30 cellular contexts compared by ENCODE assay signal in the genomic region with DNA sequence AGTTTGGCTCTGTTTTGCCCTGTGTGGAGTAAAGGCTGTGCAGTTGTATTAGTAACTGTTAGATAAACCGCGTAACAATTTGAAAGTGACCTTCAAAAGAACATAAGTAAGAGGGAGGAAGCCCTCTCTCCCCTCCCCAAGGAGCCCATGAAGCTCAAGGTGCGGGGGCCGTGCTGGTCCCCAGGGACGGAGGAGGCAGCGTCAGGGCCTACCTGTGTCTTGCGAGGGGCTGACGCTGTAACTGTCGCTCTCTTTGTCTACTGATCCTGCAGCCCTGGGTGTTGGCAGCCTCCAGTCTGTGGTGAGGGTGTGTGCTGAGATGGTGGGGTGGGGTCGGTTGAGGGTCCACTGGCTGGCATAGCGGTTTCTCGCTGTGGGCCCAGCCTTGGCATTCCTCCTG.
"Had no signal": no experiment of that assay in that cellular context is flagged by ENCODE, and none has a peak within 500 bp of the region (broad histone marks: within the 10 kb centered on the region; RNA-seq: fewer than 3 reads in every experiment).

No MANE protein-coding gene starts in this region.

- ATAC-seq: naive thymus-derived CD8-positive, alpha-beta T cell; natural killer cell treated with Interleukin-12 subunit alpha and Interleukin-12 subunit beta and Interleukin-15 and Interleukin-18, amount 100 ng/mL, for 72 hours; psoas muscle; right cardiac atrium; right lobe of liver; stimulated activated effector memory CD8-positive, alpha-beta T cell treated with anti-CD3 and anti-CD28 coated beads, Interleukin-12 subunit alpha, Interleukin-12 subunit beta, amount 100 ng/mL, for 72 hours; stimulated activated naive CD8-positive, alpha-beta T cell treated with anti-CD3 and anti-CD28 coated beads, Interleukin-15, amount 100 ng/mL, for 72 hours; stimulated activated naive CD8-positive, alpha-beta T cell treated with anti-CD3 and anti-CD28 coated beads, Interleukin-15, Interleukin-2, amounts not matched to agents 100 U/mL and 50 U/mL, for 24 hours had no signal

- H3K4me1 Mint-ChIP-seq: naive B cell; neural crest cell; stimulated activated effector memory CD8-positive, alpha-beta T cell treated with anti-CD3 and anti-CD28 coated beads, Interleukin-12 subunit alpha, Interleukin-12 subunit beta, amount 100 ng/mL, for 72 hours; stimulated activated naive CD8-positive, alpha-beta T cell treated with anti-CD3 and anti-CD28 coated beads, Interleukin-15, amount 100 ng/mL, for 72 hours had no signal

- H3K79me2 ChIP-seq: parathyroid adenoma had no signal

- H3K9me3 Mint-ChIP-seq: natural killer cell treated with Interleukin-12 subunit alpha and Interleukin-12 subunit beta and Interleukin-15 and Interleukin-18, amount 100 ng/mL, for 72 hours; neural crest cell had no signal

- H3K4me3 Mint-ChIP-seq: naive B cell; naive thymus-derived CD8-positive, alpha-beta T cell; natural killer cell treated with Interleukin-12 subunit alpha and Interleukin-12 subunit beta and Interleukin-15 and Interleukin-18, amount 100 ng/mL, for 72 hours; nephron progenitor cell; neural crest cell; stimulated activated effector memory CD8-positive, alpha-beta T cell treated with anti-CD3 and anti-CD28 coated beads, Interleukin-12 subunit alpha, Interleukin-12 subunit beta, amount 100 ng/mL, for 72 hours; stimulated activated naive CD8-positive, alpha-beta T cell treated with anti-CD3 and anti-CD28 coated beads, Interleukin-15, amount 100 ng/mL, for 72 hours; type B pancreatic cell had no signal

- H3K9me3 ChIP-seq: ovary, psoas muscle, right lobe of liver, sigmoid colon, suprapubic skin, testis, tibial artery, transverse colon, uterus had no signal

- H3K27me3 ChIP-seq: ovary, right lobe of liver, sigmoid colon, suprapubic skin, testis, tibial artery, transverse colon, uterus had no signal

- H3K27me3 Mint-ChIP-seq: naive B cell; naive thymus-derived CD8-positive, alpha-beta T cell; natural killer cell treated with Interleukin-12 subunit alpha and Interleukin-12 subunit beta and Interleukin-15 and Interleukin-18, amount 100 ng/mL, for 72 hours; progenitor cell of endocrine pancreas; stimulated activated naive CD8-positive, alpha-beta T cell treated with anti-CD3 and anti-CD28 coated beads, Interleukin-15, amount 100 ng/mL, for 72 hours; type B pancreatic cell had no signal

- H3K27ac ChIP-seq: ovary, parathyroid adenoma, psoas muscle, right lobe of liver, sigmoid colon, suprapubic skin, testis, tibial artery, transverse colon, uterus had no signal

- H3K27ac Mint-ChIP-seq: naive B cell; naive thymus-derived CD8-positive, alpha-beta T cell; natural killer cell treated with Interleukin-12 subunit alpha and Interleukin-12 subunit beta and Interleukin-15 and Interleukin-18, amount 100 ng/mL, for 72 hours; nephron progenitor cell; progenitor cell of endocrine pancreas; stimulated activated effector memory CD8-positive, alpha-beta T cell treated with anti-CD3 and anti-CD28 coated beads, Interleukin-12 subunit alpha, Interleukin-12 subunit beta, amount 100 ng/mL, for 72 hours; stimulated activated naive CD8-positive, alpha-beta T cell treated with anti-CD3 and anti-CD28 coated beads, Interleukin-15, amount 100 ng/mL, for 72 hours; type B pancreatic cell had no signal

- H2AFZ ChIP-seq: parathyroid adenoma had no signal

- H3K9ac ChIP-seq: parathyroid adenoma had no signal

- FAIRE-seq: small intestine had no signal

- DNase-seq: naive B cell; naive thymus-derived CD8-positive, alpha-beta T cell; nephron progenitor cell; occipital lobe; ovary; posterior cingulate gyrus; right cardiac atrium; right lobe of liver; sigmoid colon; small intestine; stimulated activated CD4-positive, alpha-beta T cell treated with anti-CD3 and anti-CD28 coated beads, Interleukin-15, amount 100 ng/mL, for 24 hours; stimulated activated CD4-positive, alpha-beta T cell treated with anti-CD3 and anti-CD28 coated beads, Interleukin-2, amount 100 ng/mL, for 24 hours; stimulated activated CD4-positive, alpha-beta T cell treated with anti-CD3 and anti-CD28 coated beads, Interleukin-2, amount 100 ng/mL, for 48 hours; stimulated activated CD4-positive, alpha-beta T cell treated with anti-CD3 and anti-CD28 coated beads, Interleukin-4, amount 100 ng/mL, for 24 hours; stimulated activated naive CD4-positive, alpha-beta T cell; stimulated activated naive CD8-positive, alpha-beta T cell treated with anti-CD3 and anti-CD28 coated beads, Interleukin-15, amount 100 ng/mL, for 72 hours; stimulated activated naive CD8-positive, alpha-beta T cell treated with anti-CD3 and anti-CD28 coated beads, Interleukin-15, Interleukin-2, amounts not matched to agents 100 U/mL and 50 U/mL, for 24 hours; substantia nigra; testis; tibial artery; transverse colon; uterus had no signal

- H3K36me3 ChIP-seq: ovary, right lobe of liver, sigmoid colon, suprapubic skin, tibial artery, transverse colon, uterus had no signal

- H3K36me3 Mint-ChIP-seq: naive B cell; naive thymus-derived CD8-positive, alpha-beta T cell; natural killer cell treated with Interleukin-12 subunit alpha and Interleukin-12 subunit beta and Interleukin-15 and Interleukin-18, amount 100 ng/mL, for 72 hours; stimulated activated effector memory CD8-positive, alpha-beta T cell treated with anti-CD3 and anti-CD28 coated beads, Interleukin-12 subunit alpha, Interleukin-12 subunit beta, amount 100 ng/mL, for 72 hours; type B pancreatic cell had no signal

- H3K4me3 ChIP-seq: ovary, psoas muscle, right lobe of liver, sigmoid colon, suprapubic skin, testis, tibial artery, transverse colon, uterus had no signal

- H3K4me1 ChIP-seq: parathyroid adenoma, psoas muscle, right lobe of liver, suprapubic skin, testis had no signal
